1 cellular context compared by ENCODE assay signal in genomic region chr9:12817702-12818101, GRCh38.
TF ChIP-seq lines count a peak whose summit lies in the region.

No MANE protein-coding gene starts in this region.

TF ChIP-seq in A549, 52 proteins besides CTCF, POLR2A, EP300 and RAD21 (continued from another document):
- no peak for TF ChIP-seq REST (IDR thresholded peaks at IDR 0.05)
- no peak; the same call in 2 of the 3 replicates for TF ChIP-seq SMC3 (IDR thresholded peaks at IDR 0.05)
- TF ChIP-seq HDAC2 (IDR thresholded peaks at IDR 0.05) = no peak
- TF ChIP-seq MYC (IDR thresholded peaks at IDR 0.05; ENCODE audit: borderline replicate concordance, low read length) = no peak
- TF ChIP-seq GATA3 (IDR thresholded peaks at IDR 0.05; ENCODE audit: borderline replicate concordance) = peak; percentile 62
- no peak for TF ChIP-seq ELK1 (IDR thresholded peaks at IDR 0.05; ENCODE audit: low read depth, low read length)
- TF ChIP-seq JUN (IDR thresholded peaks at IDR 0.05) = peak in 1 of 2 experiments; percentile 42; a peak in 2 of 5 replicates
- TF ChIP-seq FOXS1 (CRISPR knock-in tag; IDR thresholded peaks at IDR 0.05) = no peak
- no peak for TF ChIP-seq BCL3 (IDR thresholded peaks at IDR 0.05)
- no peak for TF ChIP-seq NPAS2 (CRISPR knock-in tag; IDR thresholded peaks at IDR 0.05; ENCODE audit: borderline replicate concordance)
- TF ChIP-seq ZSCAN20 (CRISPR knock-in tag; IDR thresholded peaks at IDR 0.05) = no peak
- no peak for TF ChIP-seq CBX8 (IDR thresholded peaks at IDR 0.05)
- no peak for TF ChIP-seq HOXB5 (CRISPR knock-in tag; IDR thresholded peaks at IDR 0.05)
- peak; percentile 59; the same call in 1 of the 2 replicates for TF ChIP-seq PBX3 (IDR thresholded peaks at IDR 0.05)
- TF ChIP-seq TP53 (CRISPR knock-in tag; IDR thresholded peaks at IDR 0.05) = no peak
- no peak for TF ChIP-seq POLR2AphosphoS2 (conservative IDR thresholded peaks at IDR 0.05; ENCODE audit: low read length)
- no peak for TF ChIP-seq CHD4 (IDR thresholded peaks at IDR 0.05; ENCODE audit: borderline replicate concordance)
- TF ChIP-seq PHF8 (IDR thresholded peaks at IDR 0.05; ENCODE audit: borderline replicate concordance, low read depth) = no peak
- TF ChIP-seq RARB (CRISPR knock-in tag; IDR thresholded peaks at IDR 0.05) = peak; percentile 74; the same call in 1 of the 2 replicates
- no peak for TF ChIP-seq HOXB13 (CRISPR knock-in tag; IDR thresholded peaks at IDR 0.05; ENCODE audit: low read depth)
- no peak for TF ChIP-seq KDM1A (IDR thresholded peaks at IDR 0.05; ENCODE audit: low read depth)
- peak; percentile 63 for TF ChIP-seq NFE2L2 (conservative IDR thresholded peaks at IDR 0.05; ENCODE audit: low read length)
- no peak for TF ChIP-seq BHLHE40 (IDR thresholded peaks at IDR 0.05; ENCODE audit: low read depth, low read length)
- no peak for TF ChIP-seq MAZ (IDR thresholded peaks at IDR 0.05; ENCODE audit: borderline replicate concordance, low read depth, low read length)
- TF ChIP-seq FOSB (CRISPR knock-in tag; IDR thresholded peaks at IDR 0.05) = no peak
- no peak for TF ChIP-seq EHF (CRISPR knock-in tag; IDR thresholded peaks at IDR 0.05)
- TF ChIP-seq FOSL2 (IDR thresholded peaks at IDR 0.05) = no peak
- peak; percentile 79 for TF ChIP-seq FOSL2 (CRISPR knock-in tag; IDR thresholded peaks at IDR 0.05)
